Comparison of ENCODE assay signal across 17 cellular contexts in genomic region chr1:116579253-116579875, GRCh38. TPM values are rescaled to one million over a fixed set of nuclear protein-coding genes. Genes with fewer than 3 reads are reported as not detected.
DNase-seq lines count a peak whose midpoint lies in the region; ATAC-seq lines count a peak whose summit lies in the region.
"Had no signal": no experiment of that assay in that cellular context is flagged by ENCODE, and none has a peak within 500 bp of the region (broad histone marks: within the 10 kb centered on the region; RNA-seq: fewer than 3 reads in every experiment).

No MANE protein-coding gene starts in this region.

- DNase-seq in activated T-cell treated with anti-CD3 and anti-CD28 coated beads, Interleukin-2, amount 50 U/mL, for 4 hours, result no peak
- DNase-seq in activated T-cell treated with anti-CD3 and anti-CD28 coated beads, Interleukin-2, amount 50 U/mL, for 48 hours, result no peak
- no peak for DNase-seq in left cardiac atrium
- DNase-seq in neuronal stem cell (ENCODE audit: low spot score), result no peak
- DNase-seq in SJCRH30, result no peak
- no peak for DNase-seq in HAP-1 (ENCODE audit: low spot score in 2 of 2)
- DNase-seq in RPMI8226, result no peak
- DNase-seq: AML-193, DMS53, GF-D8, GOT3, HCEC 1CT, HFFc6 had no signal

- no peaks in the 10 kb centered on the region for H3K79me1 ChIP-seq in neuronal stem cell (ENCODE audit: low read depth, low read length)

- peak overlapping the region; percentile 16 for H3K23ac ChIP-seq in neuronal stem cell (ENCODE audit: low read depth, low read length, poor library complexity)

- no CpG with 5 or more reads among the region's 21 CpGs for WGBS in neuronal stem cell (ENCODE audit: extremely low coverage in 2 of 2, insufficient read length in 2 of 2, insufficient replicate concordance in 1 of 2), 2 donors

- H4K91ac ChIP-seq in neuronal stem cell (ENCODE audit: low read depth, low read length, poor library complexity), result no peak overlapping the region

- no peak overlapping the region for H3K14ac ChIP-seq in neuronal stem cell (ENCODE audit: low read length)

- peak overlapping the region; percentile 12 for H2BK12ac ChIP-seq in neuronal stem cell (ENCODE audit: low read length)

- H3K4me3 Mint-ChIP-seq in activated T-cell treated with anti-CD3 and anti-CD28 coated beads, Interleukin-2, amount 50 U/mL, for 4 hours, result peak overlapping the region; percentile 14
- H3K4me3 Mint-ChIP-seq: HFFc6 had no signal

- H3K4me3 ChIP-seq in neuronal stem cell (ENCODE audit: low read length in 2 of 2) (no peak overlapping the region), subcutaneous abdominal adipose tissue (ENCODE audit: low read depth in 1 of 5, low read length in 5 of 5) (peak overlapping the region in 3 of 5 donors; percentile 18 to 49 (median 40)), SJCRH30 (no peak overlapping the region), HAP-1 (no peak overlapping the region)
- H3K4me3 ChIP-seq: BLaER1 had no signal

- H3K36me3 ChIP-seq in neuronal stem cell (replicated peaks in 1 of 2; ENCODE audit: control insufficient read depth in 2 of 2, insufficient read depth in 2 of 2, low read length in 2 of 2), result peaks cover 0 to 2% of the 10 kb centered on the region in 2 donors
- no peaks in the 10 kb centered on the region for H3K36me3 ChIP-seq in subcutaneous abdominal adipose tissue (ENCODE audit: control insufficient read depth in 5 of 5, insufficient read depth in 5 of 5, low read length in 5 of 5)
- H3K36me3 ChIP-seq in SJCRH30, result no peaks in the 10 kb centered on the region
- H3K36me3 ChIP-seq in HAP-1 (replicated peaks), result no peaks in the 10 kb centered on the region

- H3K9me3 ChIP-seq in neuronal stem cell (replicated peaks in 1 of 2; ENCODE audit: control insufficient read depth in 2 of 2, insufficient read depth in 1 of 2, low read depth in 1 of 2, low read length in 2 of 2) (peaks cover 0 to 2% of the 10 kb centered on the region in 2 donors), subcutaneous abdominal adipose tissue (ENCODE audit: control insufficient read depth in 5 of 5, low read length in 5 of 5) (no peaks in the 10 kb centered on the region), SJCRH30 (replicated peaks) (no peaks in the 10 kb centered on the region), HAP-1 (no peaks in the 10 kb centered on the region)
- H3K9me3 ChIP-seq: BLaER1 had no signal

- no peak overlapping the region for H2BK15ac ChIP-seq in neuronal stem cell (ENCODE audit: low read length)

- no peak overlapping the region for H2BK120ac ChIP-seq in neuronal stem cell (ENCODE audit: low read depth, low read length)

- H3K27me3 Mint-ChIP-seq in activated T-cell treated with anti-CD3 and anti-CD28 coated beads, Interleukin-2, amount 50 U/mL, for 4 hours (ENCODE audit: low read depth), result no peaks in the 10 kb centered on the region

- peaks cover 2% of the 10 kb centered on the region for H3K36me3 Mint-ChIP-seq in activated T-cell treated with anti-CD3 and anti-CD28 coated beads, Interleukin-2, amount 50 U/mL, for 4 hours (ENCODE audit: insufficient read depth)

- ATAC-seq in activated T-cell treated with anti-CD3 and anti-CD28 coated beads, Interleukin-2, amount 50 U/mL, for 4 hours, result no peak
- peak; percentile 48 to 66 for ATAC-seq in left cardiac atrium
- ATAC-seq: HepG2 had no signal

- H3K27ac ChIP-seq in neuronal stem cell (replicated peaks; ENCODE audit: low read length), result no peak overlapping the region
- no peak overlapping the region for H3K27ac ChIP-seq in subcutaneous abdominal adipose tissue (ENCODE audit: low read depth, low read length)
- H3K27ac ChIP-seq in SJCRH30, result no peak overlapping the region
- H3K27ac ChIP-seq: 22Rv1, BLaER1 had no signal

- H3K4me2 ChIP-seq in neuronal stem cell (ENCODE audit: insufficient read depth, low read length, poor library complexity, severe bottlenecking), result no peak overlapping the region
- H3K4me2 ChIP-seq: BLaER1 had no signal

- no peak overlapping the region for H4K8ac ChIP-seq in neuronal stem cell (ENCODE audit: low read depth, low read length)

- H3K9ac ChIP-seq in neuronal stem cell (ENCODE audit: low read depth, low read length, poor library complexity) (no peak overlapping the region), subcutaneous abdominal adipose tissue (ENCODE audit: low read length in 5 of 5) (no peak overlapping the region)
- H3K9ac ChIP-seq: BLaER1 had no signal

- no peak overlapping the region for H2BK5ac ChIP-seq in neuronal stem cell (ENCODE audit: low read length)

- H3K4me1 ChIP-seq in neuronal stem cell (ENCODE audit: control insufficient read depth in 2 of 2, insufficient read depth in 1 of 2, low read depth in 1 of 2, low read length in 2 of 2) (peaks cover 6 to 8% of the 10 kb centered on the region in 2 donors), subcutaneous abdominal adipose tissue (ENCODE audit: control insufficient read depth in 5 of 5, insufficient read depth in 5 of 5, low read length in 5 of 5) (peaks cover 0 to 26% (median 0%) of the 10 kb centered on the region in 5 donors), SJCRH30 (no peaks in the 10 kb centered on the region), HAP-1 (no peaks in the 10 kb centered on the region)

- intact Hi-C loops in left cardiac atrium (cut with DNase I), result loop anchor here in 1 of 2 donors (10.0 kb wide), 1 partner anchor 95 kb away; no protein-coding TSS in a partner anchor

- no peak overlapping the region for H2AK5ac ChIP-seq in neuronal stem cell (ENCODE audit: low read depth, low read length)

- H3K27me3 ChIP-seq in neuronal stem cell (ENCODE audit: control insufficient read depth in 3 of 3, insufficient read depth in 3 of 3, low read depth in 1 of 3, low read length in 3 of 3) (no peaks in the 10 kb centered on the region), subcutaneous abdominal adipose tissue (ENCODE audit: control insufficient read depth in 5 of 5, insufficient read depth in 4 of 5, low read length in 5 of 5) (peaks cover 0 to 3% (median 0%) of the 10 kb centered on the region in 5 donors), SJCRH30 (no peaks in the 10 kb centered on the region), HAP-1 (ENCODE audit: low read depth) (no peaks in the 10 kb centered on the region)
- H3K27me3 ChIP-seq: BLaER1 had no signal

- peak overlapping the region; percentile 45 for H3K18ac ChIP-seq in neuronal stem cell (ENCODE audit: low read length)

- H3K9me3 Mint-ChIP-seq in activated T-cell treated with anti-CD3 and anti-CD28 coated beads, Interleukin-2, amount 50 U/mL, for 4 hours, result no peaks in the 10 kb centered on the region
- H3K9me3 Mint-ChIP-seq: HFFc6 had no signal

- H3K4me1 Mint-ChIP-seq in activated T-cell treated with anti-CD3 and anti-CD28 coated beads, Interleukin-2, amount 50 U/mL, for 4 hours (ENCODE audit: low read depth), result peaks cover 7% of the 10 kb centered on the region

- H3K4ac ChIP-seq in neuronal stem cell (ENCODE audit: low read length), result no peak overlapping the region

- in situ Hi-C loops in HAP-1 (cut with MboI; ENCODE audit: low sequenced_read_pairs), result loop anchor here (10.0 to 25.0 kb wide), 2 partner anchors 95 to 483 kb away; partner anchors contain the start of gene TTF2

- peak overlapping the region; percentile 46 for H2AFZ ChIP-seq in neuronal stem cell (ENCODE audit: low read length)

RNA-seq across cellular contexts. Expression of gene CD58, which starts 8.5 kb away (rescaled TPM):
- total RNA-seq in activated T-cell treated with anti-CD3 and anti-CD28 coated beads, Interleukin-2, amount 50 U/mL, for 4 hours, result 10 to 100 TPM in 1 of 3 donors, 1 to 10 TPM in 2; 8.6 to 15.0 (median 9.4) TPM
- 10 to 100 TPM; 19.6 to 21.1 TPM for total RNA-seq in left cardiac atrium
- polyA plus RNA-seq in neuronal stem cell (2013, experiment 1 of 2), result 5.0 TPM
- 4.9 TPM for polyA plus RNA-seq in neuronal stem cell (2013, experiment 2 of 2)
- 23.1 and 30.1 TPM in 2 replicates for total RNA-seq in SJCRH30 (2014; rRNA removed; shearing (Covaris generic))

Comparison
In these comparisons a context has a peak if more than half of its experiments do, and no peak if none do; other contexts are left out.
1. ATAC-seq: peak in left cardiac atrium (2 of 2); none in activated T-cell treated with anti-CD3 and anti-CD28 coated beads, Interleukin-2, amount 50 U/mL, for 4 hours (0 of 2).
2. H3K4me3 ChIP-seq: peak in subcutaneous abdominal adipose tissue (3 of 5); none in neuronal stem cell (0 of 2), SJCRH30 (single experiment) and HAP-1 (single experiment).